In the genomic region with DNA sequence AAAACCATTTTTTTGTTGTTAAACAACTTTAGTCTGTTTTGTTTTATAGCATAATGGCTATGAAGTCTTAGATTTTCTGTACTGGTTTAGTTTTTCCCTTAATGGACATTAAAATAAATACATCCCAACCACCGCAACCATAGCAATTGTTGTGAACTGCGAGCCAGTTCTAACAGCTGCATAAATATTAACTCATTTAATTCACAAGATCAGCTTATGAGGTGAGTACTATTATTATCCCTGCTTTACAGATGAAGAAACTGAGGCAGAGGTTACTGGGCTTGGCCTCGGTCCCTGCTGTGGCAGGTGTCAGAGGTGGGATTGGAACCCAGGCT, we compare ENCODE assay signal across 2 cellular contexts.
TF ChIP-seq lines count a peak whose summit lies in the region.

No MANE protein-coding gene starts in this region.

TF ChIP-seq in A549, 52 proteins besides CTCF, POLR2A, EP300 and RAD21:
- TF ChIP-seq RNF2 (IDR thresholded peaks at IDR 0.05; ENCODE audit: borderline replicate concordance, low read depth) (no peak), CHD2 (IDR thresholded peaks at IDR 0.05; ENCODE audit: low read length, partially characterized antibody) (no peak)
- TF ChIP-seq, protein P1, sequence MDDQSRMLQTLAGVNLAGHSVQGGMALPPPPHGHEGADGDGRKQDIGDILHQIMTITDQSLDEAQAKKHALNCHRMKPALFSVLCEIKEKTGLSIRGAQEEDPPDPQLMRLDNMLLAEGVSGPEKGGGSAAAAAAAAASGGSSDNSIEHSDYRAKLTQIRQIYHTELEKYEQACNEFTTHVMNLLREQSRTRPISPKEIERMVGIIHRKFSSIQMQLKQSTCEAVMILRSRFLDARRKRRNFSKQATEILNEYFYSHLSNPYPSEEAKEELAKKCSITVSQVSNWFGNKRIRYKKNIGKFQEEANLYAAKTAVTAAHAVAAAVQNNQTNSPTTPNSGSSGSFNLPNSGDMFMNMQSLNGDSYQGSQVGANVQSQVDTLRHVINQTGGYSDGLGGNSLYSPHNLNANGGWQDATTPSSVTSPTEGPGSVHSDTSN (IDR thresholded peaks at IDR 0.05) = no peak

TF ChIP-seq in neural cell, 6 proteins besides CTCF, POLR2A, EP300 and RAD21:
- TF ChIP-seq, protein P2, sequence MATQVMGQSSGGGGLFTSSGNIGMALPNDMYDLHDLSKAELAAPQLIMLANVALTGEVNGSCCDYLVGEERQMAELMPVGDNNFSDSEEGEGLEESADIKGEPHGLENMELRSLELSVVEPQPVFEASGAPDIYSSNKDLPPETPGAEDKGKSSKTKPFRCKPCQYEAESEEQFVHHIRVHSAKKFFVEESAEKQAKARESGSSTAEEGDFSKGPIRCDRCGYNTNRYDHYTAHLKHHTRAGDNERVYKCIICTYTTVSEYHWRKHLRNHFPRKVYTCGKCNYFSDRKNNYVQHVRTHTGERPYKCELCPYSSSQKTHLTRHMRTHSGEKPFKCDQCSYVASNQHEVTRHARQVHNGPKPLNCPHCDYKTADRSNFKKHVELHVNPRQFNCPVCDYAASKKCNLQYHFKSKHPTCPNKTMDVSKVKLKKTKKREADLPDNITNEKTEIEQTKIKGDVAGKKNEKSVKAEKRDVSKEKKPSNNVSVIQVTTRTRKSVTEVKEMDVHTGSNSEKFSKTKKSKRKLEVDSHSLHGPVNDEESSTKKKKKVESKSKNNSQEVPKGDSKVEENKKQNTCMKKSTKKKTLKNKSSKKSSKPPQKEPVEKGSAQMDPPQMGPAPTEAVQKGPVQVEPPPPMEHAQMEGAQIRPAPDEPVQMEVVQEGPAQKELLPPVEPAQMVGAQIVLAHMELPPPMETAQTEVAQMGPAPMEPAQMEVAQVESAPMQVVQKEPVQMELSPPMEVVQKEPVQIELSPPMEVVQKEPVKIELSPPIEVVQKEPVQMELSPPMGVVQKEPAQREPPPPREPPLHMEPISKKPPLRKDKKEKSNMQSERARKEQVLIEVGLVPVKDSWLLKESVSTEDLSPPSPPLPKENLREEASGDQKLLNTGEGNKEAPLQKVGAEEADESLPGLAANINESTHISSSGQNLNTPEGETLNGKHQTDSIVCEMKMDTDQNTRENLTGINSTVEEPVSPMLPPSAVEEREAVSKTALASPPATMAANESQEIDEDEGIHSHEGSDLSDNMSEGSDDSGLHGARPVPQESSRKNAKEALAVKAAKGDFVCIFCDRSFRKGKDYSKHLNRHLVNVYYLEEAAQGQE (IDR thresholded peaks at IDR 0.05; ENCODE audit: borderline replicate concordance) = no peak
- TF ChIP-seq POLR2AphosphoS5 (IDR thresholded peaks at IDR 0.05) (no peak), TAF1 (IDR thresholded peaks at IDR 0.05; ENCODE audit: low read depth) (no peak), SMC3 (conservative IDR thresholded peaks at IDR 0.05; ENCODE audit: poor library complexity) (peak; percentile 43), EZH2 (IDR thresholded peaks at IDR 0.05; ENCODE audit: borderline replicate concordance, insufficient read depth, low read length, poor library complexity, severe bottlenecking) (no peak), MXI1 (conservative IDR thresholded peaks at IDR 0.05; ENCODE audit: poor library complexity, severe bottlenecking) (no peak)
